Comparison of ENCODE assay signal across 15 cellular contexts in genomic region chr5:7916171-7916804, GRCh38. TPM values are rescaled to one million over a fixed set of nuclear protein-coding genes. Genes with fewer than 3 reads are reported as not detected.
DNase-seq lines count a peak whose midpoint lies in the region; TF ChIP-seq lines count a peak whose summit lies in the region.
"Had no signal": no experiment of that assay in that cellular context is flagged by ENCODE, and none has a peak within 500 bp of the region (broad histone marks: within the 10 kb centered on the region; RNA-seq: fewer than 3 reads in every experiment).

No MANE protein-coding gene starts in this region.

- H3K4me3 Mint-ChIP-seq in MCF 10A (ENCODE audit: unreplicated experiment) = no peak overlapping the region
- H3K4me3 Mint-ChIP-seq in Caco-2 (ENCODE audit: unreplicated experiment) = no peak overlapping the region
- H3K4me3 Mint-ChIP-seq: T-cell had no signal

- peaks cover 0 to 24% of the 10 kb centered on the region in 2 donors for H3K9me3 ChIP-seq in breast epithelium
- peaks cover 4% of the 10 kb centered on the region for H3K9me3 ChIP-seq in Caco-2

- no peaks in the 10 kb centered on the region for H3K4me1 ChIP-seq in breast epithelium
- H3K4me1 ChIP-seq in Caco-2 = no peaks in the 10 kb centered on the region

- H3K27me3 ChIP-seq in breast epithelium = no peaks in the 10 kb centered on the region
- H3K27me3 ChIP-seq in Caco-2 (replicated peaks; ENCODE audit: control insufficient read depth, insufficient read depth, low read length) = no peaks in the 10 kb centered on the region

- TF ChIP-seq CTCF in MCF 10A (IDR thresholded peaks at IDR 0.05; ENCODE audit: unreplicated experiment) = no peak
- no peak for TF ChIP-seq CTCF in breast epithelium (IDR thresholded peaks at IDR 0.05)
- no peak for TF ChIP-seq CTCF in fibroblast of mammary gland (conservative IDR thresholded peaks at IDR 0.05; ENCODE audit: control insufficient read depth, insufficient read depth, low read depth, low read length)
- no peak for TF ChIP-seq CTCF in Caco-2 (IDR thresholded peaks at IDR 0.05; ENCODE audit: insufficient read depth in 1 of 2, low read depth in 1 of 2, low read length in 1 of 2, severe bottlenecking in 1 of 2, unreplicated experiment in 1 of 2)
- no peak for TF ChIP-seq CTCF in coronary artery (IDR thresholded peaks at IDR 0.05)

- H3K27ac ChIP-seq in breast epithelium (no peak overlapping the region), coronary artery (no peak overlapping the region)
- H3K27ac ChIP-seq: GM23248, KMS-11, WERI-Rb-1 had no signal

- H3K36me3 Mint-ChIP-seq in MCF 10A (ENCODE audit: insufficient read depth, unreplicated experiment) (no peaks in the 10 kb centered on the region), Caco-2 (ENCODE audit: insufficient read depth, unreplicated experiment) (no peaks in the 10 kb centered on the region)

- intact Hi-C loops in MCF 10A (cut with micrococcal nuclease) (no loop called here), breast epithelium (cut with DNase I; ENCODE audit: low total_unique reads) (no loop called here), Caco-2 (cut with micrococcal nuclease; ENCODE audit: unreplicated experiment) (no loop called here)

- DNase-seq in MCF 10A (ENCODE audit: unreplicated experiment) (peak; percentile 18), breast epithelium (ENCODE audit: low spot score in 2 of 2) (no peak), NCI-H226 (peak; percentile 3), fibroblast of mammary gland (ENCODE audit: low read depth) (peak; percentile 48), Caco-2 (no peak), SIG-M5 (lab: John Stamatoyannopoulos, UW) (no peak), T-helper 1 cell (no peak), coronary artery (ENCODE audit: low spot score) (no peak)
- DNase-seq: GM23248; left ventricle myocardium superior; NCI-H1694 treated with DMSO at 0.1 percent for 48 hours; stimulated activated naive CD8-positive, alpha-beta T cell treated with anti-CD3 and anti-CD28 coated beads, Interleukin-15, Interleukin-2, amounts not matched to agents 100 U/mL and 50 U/mL, for 24 hours; T-cell; WERI-Rb-1 had no signal

- H3K4me3 ChIP-seq in breast epithelium (no peak overlapping the region), fibroblast of mammary gland (ENCODE audit: control insufficient read depth, low read depth, low read length) (no peak overlapping the region), Caco-2 (ENCODE audit: low read depth, low read length) (no peak overlapping the region), coronary artery (no peak overlapping the region)
- H3K4me3 ChIP-seq: GM23248 had no signal

- H3K36me3 ChIP-seq in breast epithelium (no peaks in the 10 kb centered on the region), Caco-2 (ENCODE audit: control insufficient read depth, insufficient read depth, low read length) (no peaks in the 10 kb centered on the region)
- H3K36me3 ChIP-seq: WERI-Rb-1 had no signal

- H3K27me3 Mint-ChIP-seq in MCF 10A (ENCODE audit: insufficient read depth, unreplicated experiment) = no peaks in the 10 kb centered on the region
- no peaks in the 10 kb centered on the region for H3K27me3 Mint-ChIP-seq in Caco-2 (ENCODE audit: insufficient read depth, unreplicated experiment)

- no peak overlapping the region for H3K27ac Mint-ChIP-seq in MCF 10A (ENCODE audit: low read depth, unreplicated experiment)
- H3K27ac Mint-ChIP-seq in Caco-2 (ENCODE audit: unreplicated experiment) = no peak overlapping the region
- H3K27ac Mint-ChIP-seq: T-cell had no signal

- peaks cover 7% of the 10 kb centered on the region for H3K9me3 Mint-ChIP-seq in MCF 10A (ENCODE audit: unreplicated experiment)
- no peaks in the 10 kb centered on the region for H3K9me3 Mint-ChIP-seq in Caco-2 (ENCODE audit: unreplicated experiment)

- POLR2A ChIA-PET in MCF 10A (lab: Yijun Ruan, JAX) (interaction anchor here (1.0 kb wide), 1 partner anchor 13 kb away, joined by 3 read pairs; no protein-coding TSS in a partner anchor), Caco-2 (lab: Charles Lee) (no interaction called here)

- no peak for TF ChIP-seq POLR2A in breast epithelium (IDR thresholded peaks at IDR 0.05)

- CTCF ChIA-PET in MCF 10A (lab: Yijun Ruan, JAX) (interaction anchor here (0.6 to 3.3 kb wide), 5 partner anchors 8 to 1551 kb away, joined by 3 to 16 read pairs (median 3); no protein-coding TSS in a partner anchor), Caco-2 (lab: Charles Lee) (no interaction called here)

- no TSS peak for BruUV-seq in MCF 10A (replicated peaks; lab: Mats Ljungman, UMichigan)
- BruUV-seq in Caco-2 (replicated peaks; lab: Mats Ljungman, UMichigan) = no TSS peak

- H3K4me1 Mint-ChIP-seq in MCF 10A (ENCODE audit: insufficient read depth, unreplicated experiment) = peaks cover 7% of the 10 kb centered on the region
- no peaks in the 10 kb centered on the region for H3K4me1 Mint-ChIP-seq in Caco-2 (ENCODE audit: low read depth, unreplicated experiment)
- H3K4me1 Mint-ChIP-seq: T-cell had no signal

RNA-seq across cellular contexts. Expression of gene MTRR, which starts 47.3 kb away (rescaled TPM):
- total RNA-seq in MCF 10A (2022) (46.6 and 88.6 TPM in 2 replicates), breast epithelium (10 to 100 TPM; 45.8 to 69.5 (median 57.7) TPM), Caco-2 (2022) (50.1 and 57.6 TPM in 2 replicates)

RNA-seq across cellular contexts. Expression of gene FASTKD3, which starts 47.5 kb away (rescaled TPM):
- 7.8 and 7.9 TPM in 2 replicates for total RNA-seq in MCF 10A (2022)
- 10 to 100 TPM in 2 of 3 donors, 1 to 10 TPM in 1; 5.1 to 13.4 (median 13.3) TPM for total RNA-seq in breast epithelium
- total RNA-seq in Caco-2 (2022) = 14.2 and 15.4 TPM in 2 replicates

Comparison
In these comparisons a context has a peak if more than half of its experiments do, and no peak if none do; other contexts are left out.
1. DNase-seq: peak in MCF 10A (single experiment), NCI-H226 (single experiment) and fibroblast of mammary gland (single experiment); none in breast epithelium (0 of 2), Caco-2 (0 of 2), SIG-M5 (single experiment), T-helper 1 cell (0 of 5) and coronary artery (single experiment).